In genomic region chr7:107167483-107168232, GRCh38 we compare ENCODE assay signal across 8 cellular contexts. TPM values are rescaled to one million over a fixed set of nuclear protein-coding genes. Genes with fewer than 3 reads are reported as not detected.
DNase-seq lines count a peak whose midpoint lies in the region; ATAC-seq and TF ChIP-seq lines count a peak whose summit lies in the region.

No MANE protein-coding gene starts in this region.

- H3K4me3 ChIP-seq in fibroblast of the aortic adventitia (ENCODE audit: low read depth, low read length) = peak overlapping the region; percentile 68

- peaks cover 7% of the 10 kb centered on the region for H3K27me3 Mint-ChIP-seq in activated T-cell treated with anti-CD3 and anti-CD28 coated beads, Interleukin-2, amount 50 U/mL, for 72 hours (ENCODE audit: low read depth)
- no peaks in the 10 kb centered on the region for H3K27me3 Mint-ChIP-seq in nephron (ENCODE audit: low read depth)
- peaks cover 5% of the 10 kb centered on the region for H3K27me3 Mint-ChIP-seq in type B pancreatic cell

- DNase-seq in CD1c-positive myeloid dendritic cell (ENCODE audit: extremely low spot score) (peak; percentile 89), HEK293T (ENCODE audit: extremely low spot score) (peak; percentile 36), fibroblast of the aortic adventitia (ENCODE audit: low read depth) (peak; percentile 91), type B pancreatic cell (ENCODE audit: extremely low spot score, unreplicated experiment) (no peak)
- DNase-seq in NK-92 treated with Interleukin-12 subunit alpha and Interleukin-12 subunit beta, amount 100 ng/mL, for 24 hours (lab: John Stamatoyannopoulos, UW) = peak; percentile 78
- DNase-seq in activated T-cell treated with anti-CD3 and anti-CD28 coated beads, Interleukin-2, amount 50 U/mL, for 72 hours = peak in 1 of 2 donors; percentile 24

- no peaks in the 10 kb centered on the region for H3K9me3 Mint-ChIP-seq in activated T-cell treated with anti-CD3 and anti-CD28 coated beads, Interleukin-2, amount 50 U/mL, for 72 hours
- H3K9me3 Mint-ChIP-seq in nephron = no peaks in the 10 kb centered on the region
- H3K9me3 Mint-ChIP-seq in type B pancreatic cell = no peaks in the 10 kb centered on the region

- peak overlapping the region; percentile 98 for H3K27ac Mint-ChIP-seq in activated T-cell treated with anti-CD3 and anti-CD28 coated beads, Interleukin-2, amount 50 U/mL, for 72 hours
- H3K27ac Mint-ChIP-seq in nephron (peak overlapping the region; percentile 100), type B pancreatic cell (peak overlapping the region; percentile 100)

- CTCF ChIA-PET in HEK293T (lab: Yijun Ruan, JAX) = interaction anchor here (0.7 to 1.3 kb wide), 3 partner anchors 19 to 123 kb away, joined by 3 to 4 read pairs (median 4); no protein-coding TSS in a partner anchor

- POLR2A ChIA-PET in HEK293T (lab: Yijun Ruan, JAX) = interaction anchor here (0.6 to 2.0 kb wide), 10 partner anchors 9 to 883 kb away, joined by 3 to 8 read pairs (median 3); partner anchors contain the start of genes CBLL1, COG5, DUS4L and NAMPT

- H3K36me3 Mint-ChIP-seq in activated T-cell treated with anti-CD3 and anti-CD28 coated beads, Interleukin-2, amount 50 U/mL, for 72 hours (ENCODE audit: insufficient read depth in 2 of 2) = peaks cover 10% of the 10 kb centered on the region in 2 donors
- H3K36me3 Mint-ChIP-seq in nephron (ENCODE audit: low read depth) = no peaks in the 10 kb centered on the region
- no peaks in the 10 kb centered on the region for H3K36me3 Mint-ChIP-seq in type B pancreatic cell

- H3K4me1 Mint-ChIP-seq in activated T-cell treated with anti-CD3 and anti-CD28 coated beads, Interleukin-2, amount 50 U/mL, for 72 hours (ENCODE audit: low read depth) = peaks cover 30% of the 10 kb centered on the region
- H3K4me1 Mint-ChIP-seq in nephron (peaks cover 17% of the 10 kb centered on the region), type B pancreatic cell (ENCODE audit: unreplicated experiment) (peaks cover 6% of the 10 kb centered on the region)

- ATAC-seq in activated T-cell treated with anti-CD3 and anti-CD28 coated beads, Interleukin-2, amount 50 U/mL, for 72 hours (replicated peaks in 1 of 2) = peak in 1 of 2 donors; percentile 19
- no peak for ATAC-seq in HG03520 (IDR thresholded peaks at IDR 0.05; ENCODE audit: unreplicated experiment)

- TF ChIP-seq CTCF in fibroblast of the aortic adventitia (IDR thresholded peaks at IDR 0.05; ENCODE audit: insufficient read depth, low read length) = peak; percentile 58
- peak; percentile 49 to 60 (median 51) for TF ChIP-seq CTCF in nephron (IDR thresholded peaks at IDR 0.05; ENCODE audit: unreplicated experiment in 3 of 3)
- peak; percentile 72 for TF ChIP-seq CTCF in type B pancreatic cell (conservative IDR thresholded peaks at IDR 0.05)

- H3K4me3 Mint-ChIP-seq in activated T-cell treated with anti-CD3 and anti-CD28 coated beads, Interleukin-2, amount 50 U/mL, for 72 hours = peak overlapping the region; percentile 88 to 95
- H3K4me3 Mint-ChIP-seq in nephron = peak overlapping the region; percentile 89 to 95 (median 94)
- H3K4me3 Mint-ChIP-seq in type B pancreatic cell = peak overlapping the region; percentile 99

TF ChIP-seq in HEK293T, 16 proteins besides CTCF, POLR2A, EP300 and RAD21:
- TF ChIP-seq ZNF384 (IDR thresholded peaks at IDR 0.05) (no peak), NFRKB (IDR thresholded peaks at IDR 0.05) (peak; percentile 53; the same call in 1 of the 2 replicates), HDGF (IDR thresholded peaks at IDR 0.05; ENCODE audit: borderline replicate concordance) (no peak), ELF4 (IDR thresholded peaks at IDR 0.05) (no peak), ARNT (IDR thresholded peaks at IDR 0.05) (no peak)

RNA-seq across cellular contexts. Expression of gene HBP1, which starts 1.1 kb away (rescaled TPM):
- total RNA-seq in activated T-cell treated with anti-CD3 and anti-CD28 coated beads, Interleukin-2, amount 50 U/mL, for 72 hours = 10 to 100 TPM; 41.1 to 58.0 TPM
- total RNA-seq in fibroblast of the aortic adventitia (ENCODE audit: low replicate concordance) (90.9 and 106 TPM in 2 replicates), type B pancreatic cell (ENCODE audit: low replicate concordance) (51.5 and 56.9 TPM in 2 replicates)
